Comparison of ENCODE assay signal across 20 cellular contexts in genomic region chr5:138391859-138392386, GRCh38. TPM values are rescaled to one million over a fixed set of nuclear protein-coding genes. Genes with fewer than 3 reads are reported as not detected.
DNase-seq lines count a peak whose midpoint lies in the region; ATAC-seq lines count a peak whose summit lies in the region.
"Had no signal": no experiment of that assay in that cellular context is flagged by ENCODE, and none has a peak within 500 bp of the region (broad histone marks: within the 10 kb centered on the region; RNA-seq: fewer than 3 reads in every experiment).

No MANE protein-coding gene starts in this region.

- peak in 13 of 14 donors; percentile 8 to 81 (median 58) for DNase-seq in C1 segment of cervical spinal cord (lab: John Stamatoyannopoulos, UW)
- peak; percentile 6 for DNase-seq in cerebellum (ENCODE audit: low spot score)
- peak; percentile 73 for DNase-seq in left ventricle myocardium superior
- peak; percentile 95 for DNase-seq in pons (ENCODE audit: low spot score)
- no peak for DNase-seq in AG20443 (ENCODE audit: low spot score)
- DNase-seq in activated CD4-positive, CD25-positive, alpha-beta regulatory T cell treated with anti-CD3 and anti-CD28 coated beads, Interleukin-2, amount 50 U/mL, for 72 hours = no peak
- DNase-seq: activated CD4-positive, alpha-beta T cell treated with anti-CD3 and anti-CD28 coated beads for 36 hours; CD4-positive, CD25-positive, alpha-beta regulatory T cell; HCEC 1CT; NCI-H1092 treated with DMSO at 0.1 percent for 48 hours; NCI-H748 treated with DMSO at 0.1 percent for 48 hours; pancreas; PC-9; SK-N-SH; T1000 had no signal

- intact Hi-C loops in left ventricle myocardium superior (cut with micrococcal nuclease) = no loop called here

- ATAC-seq in left ventricle myocardium superior (peak; percentile 97), GM19324 (IDR thresholded peaks at IDR 0.05; ENCODE audit: low FRiP score, unreplicated experiment) (no peak), HG03135 (IDR thresholded peaks at IDR 0.05; ENCODE audit: unreplicated experiment) (no peak)
- ATAC-seq: A549; activated CD4-positive, alpha-beta T cell treated with anti-CD3 and anti-CD28 coated beads for 36 hours; esophagus mucosa; pancreas; stimulated activated memory B cell treated with anti-CD40 and anti-IgM and Interleukin-4, amounts not matched to agents 10 μg/mL and 1 μg/mL and 100 μg/mL, for 72 hours had no signal

RNA-seq across cellular contexts. Expression of gene KDM3B, which starts 39.4 kb away (rescaled TPM):
- total RNA-seq in cerebellum (84.8 TPM), left ventricle myocardium superior (40.8 TPM)

RNA-seq across cellular contexts. Expression of gene REEP2, which starts 46.9 kb away (rescaled TPM):
- total RNA-seq in cerebellum (40.3 TPM), left ventricle myocardium superior (6.3 TPM)
- total RNA-seq: CD4-positive, CD25-positive, alpha-beta regulatory T cell had no signal

RNA-seq across cellular contexts. Expression of gene FAM53C, which starts 53.9 kb away (rescaled TPM):
- 27.4 TPM for total RNA-seq in cerebellum
- total RNA-seq in left ventricle myocardium superior = 32.3 TPM

Comparison
In these comparisons a context has a peak if more than half of its experiments do, and no peak if none do; other contexts are left out.
1. DNase-seq: peak in C1 segment of cervical spinal cord (13 of 14), cerebellum (single experiment), left ventricle myocardium superior (single experiment) and pons (single experiment); none in AG20443 (single experiment) and activated CD4-positive, CD25-positive, alpha-beta regulatory T cell treated with anti-CD3 and anti-CD28 coated beads, Interleukin-2, amount 50 U/mL, for 72 hours (single experiment).